8 cellular contexts compared by ENCODE assay signal in the genomic region with DNA sequence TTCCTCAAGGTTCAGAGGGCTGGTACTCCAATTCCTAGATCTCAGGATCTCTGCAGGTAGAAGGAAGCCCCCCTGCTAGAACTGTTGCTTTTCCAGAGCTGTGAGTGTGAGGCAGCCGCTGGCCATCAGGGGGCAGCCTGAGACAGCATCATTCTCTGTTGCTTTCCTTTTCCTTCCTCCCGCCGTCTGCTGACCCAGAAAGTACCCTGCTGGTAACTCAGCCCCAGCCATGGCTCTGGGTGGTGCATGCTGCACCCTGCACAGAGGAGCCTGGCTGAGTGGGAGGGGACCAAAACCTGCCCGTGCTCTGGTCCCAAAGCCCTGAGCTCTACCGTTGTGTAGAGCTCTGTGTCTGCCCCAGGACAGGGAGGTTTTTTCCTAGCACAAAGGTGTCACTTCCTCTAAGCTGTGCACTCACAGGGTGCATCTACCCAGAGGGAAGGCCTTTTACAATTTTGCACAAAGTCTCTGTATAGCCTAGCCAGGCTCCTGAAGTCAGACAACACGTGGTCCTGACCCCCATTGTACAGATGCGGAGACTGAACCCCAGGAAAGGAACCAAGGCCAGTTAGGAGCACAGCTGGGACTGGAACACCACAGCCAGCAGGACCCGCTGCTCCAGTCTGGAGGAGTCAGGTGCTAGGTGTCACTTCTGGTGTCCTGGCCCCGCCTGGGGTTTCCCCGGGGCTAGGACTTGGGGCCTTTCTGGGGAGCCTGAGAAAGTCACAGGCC. TPM values are rescaled to one million over a fixed set of nuclear protein-coding genes. Genes with fewer than 3 reads are reported as not detected.
DNase-seq lines count a peak whose midpoint lies in the region; ATAC-seq, FAIRE-seq and TF ChIP-seq lines count a peak whose summit lies in the region.

No MANE protein-coding gene starts in this region.

- H3K27me3 Mint-ChIP-seq in mesothelial cell of epicardium (ENCODE audit: low read depth) = peaks cover 4% of the 10 kb centered on the region

- ATAC-seq in HG03095 (IDR thresholded peaks at IDR 0.05; ENCODE audit: unreplicated experiment) = no peak

- H3K36me3 Mint-ChIP-seq in mesothelial cell of epicardium = no peaks in the 10 kb centered on the region

- DNase-seq in ELR (ENCODE audit: low read depth) = peak; percentile 82
- DNase-seq in HTR-8/SVneo (ENCODE audit: insufficient read length, low spot score) = peak; percentile 75
- peak; percentile 42 to 68 for DNase-seq in NOMO-1 (lab: John Stamatoyannopoulos, UW; ENCODE audit: unreplicated experiment in 2 of 2)
- peak; percentile 47 to 58 for DNase-seq in activated CD8-positive, alpha-beta memory T cell treated with anti-CD3 and anti-CD28 coated beads for 4 hours (ENCODE audit: low read depth in 2 of 2)
- DNase-seq in effector CD8-positive, alpha-beta T cell (lab: John Stamatoyannopoulos, UW) = peak; percentile 46
- peak; percentile 58 to 88 for DNase-seq in mesothelial cell of epicardium (ENCODE audit: low spot score in 2 of 2, unreplicated experiment in 2 of 2)
- DNase-seq in stimulated activated CD8-positive, alpha-beta memory T cell treated with anti-CD3 and anti-CD28 coated beads, Interleukin-15, amount 100 ng/mL, for 48 hours (ENCODE audit: low read depth in 2 of 2) = peak; percentile 49 to 52

- peak; percentile 77 for TF ChIP-seq CTCF in mesothelial cell of epicardium (IDR thresholded peaks at IDR 0.05; ENCODE audit: unreplicated experiment)

- peak; percentile 81 for FAIRE-seq in HTR-8/SVneo (lab: Jason Lieb, UNC)

- no peaks in the 10 kb centered on the region for H3K9me3 Mint-ChIP-seq in mesothelial cell of epicardium

- peak overlapping the region; percentile 64 for H3K27ac Mint-ChIP-seq in mesothelial cell of epicardium

- no peak overlapping the region for H3K4me3 Mint-ChIP-seq in mesothelial cell of epicardium

- peaks cover 11% of the 10 kb centered on the region for H3K4me1 Mint-ChIP-seq in mesothelial cell of epicardium

RNA-seq across cellular contexts. Expression of gene FAM131C, which starts 5.6 kb away (rescaled TPM):
- 1.6 to 1.9 TPM (median 1.7 TPM) in 3 replicates for total RNA-seq in mesothelial cell of epicardium

RNA-seq across cellular contexts. Expression of gene CLCNKB, which starts 35.5 kb away (rescaled TPM):
- total RNA-seq in mesothelial cell of epicardium = 2.9 to 3.6 TPM (median 3.0 TPM) in 3 replicates

RNA-seq across cellular contexts. Expression of gene CLCNKA, which starts 57.3 kb away (rescaled TPM):
- 3.0 to 3.5 TPM (median 3.2 TPM) in 3 replicates for total RNA-seq in mesothelial cell of epicardium
